ENCODE assay signal across 9 cellular contexts in genomic region chr1:56525463-56526155, GRCh38. TPM values are rescaled to one million over a fixed set of nuclear protein-coding genes. Genes with fewer than 3 reads are reported as not detected.
DNase-seq lines count a peak whose midpoint lies in the region; ATAC-seq, FAIRE-seq and TF ChIP-seq lines count a peak whose summit lies in the region.
"Had no signal": no experiment of that assay in that cellular context is flagged by ENCODE, and none has a peak within 500 bp of the region (broad histone marks: within the 10 kb centered on the region; RNA-seq: fewer than 3 reads in every experiment).

No MANE protein-coding gene starts in this region.

- H3K27me3 Mint-ChIP-seq in effector memory CD8-positive, alpha-beta T cell: no peaks in the 10 kb centered on the region

- H3K4me3 ChIP-seq in bronchial epithelial cell (ENCODE audit: low read depth, low read length): no peak overlapping the region
- no peak overlapping the region for H3K4me3 ChIP-seq in skeletal muscle satellite cell (ENCODE audit: low read length)
- no peak overlapping the region for H3K4me3 ChIP-seq in effector memory CD4-positive, alpha-beta T cell (ENCODE audit: insufficient read depth, low read depth, low read length, poor library complexity, severe bottlenecking)
- no peak overlapping the region for H3K4me3 ChIP-seq in uterus
- H3K4me3 ChIP-seq: SJSA1 had no signal

- no peak for TF ChIP-seq POLR2A in uterus (IDR thresholded peaks at IDR 0.05)

- intact Hi-C loops in uterus (cut with DNase I; ENCODE audit: low total_unique reads): no loop called here

- no peak overlapping the region for H3K4me3 Mint-ChIP-seq in effector memory CD8-positive, alpha-beta T cell

- peak; percentile 40 for FAIRE-seq in bronchial epithelial cell (lab: Jason Lieb, UNC)

- H3K4me1 ChIP-seq in skeletal muscle satellite cell (ENCODE audit: control insufficient read depth, insufficient read depth, low read length) (peaks cover 28% of the 10 kb centered on the region), uterus (peaks cover 8 to 10% of the 10 kb centered on the region in 2 donors)
- H3K4me1 ChIP-seq in effector memory CD4-positive, alpha-beta T cell (ENCODE audit: control insufficient read depth, insufficient read depth, low read length, poor library complexity, severe bottlenecking): no peaks in the 10 kb centered on the region

- DNase-seq in HCEC 1CT (peak; percentile 55), LHCN-M2 (ENCODE audit: low read depth) (peak; percentile 80), bronchial epithelial cell (ENCODE audit: low read depth) (peak; percentile 22), uterus (no peak)
- no peak for DNase-seq in effector memory CD4-positive, alpha-beta T cell
- DNase-seq in effector memory CD8-positive, alpha-beta T cell: no peak

- H3K27me3 ChIP-seq in bronchial epithelial cell (ENCODE audit: control insufficient read depth, insufficient read depth, low read length) (no peaks in the 10 kb centered on the region), skeletal muscle satellite cell (ENCODE audit: control insufficient read depth, insufficient read depth, low read length) (no peaks in the 10 kb centered on the region), uterus (no peaks in the 10 kb centered on the region)
- H3K27me3 ChIP-seq in effector memory CD4-positive, alpha-beta T cell (replicated peaks; ENCODE audit: control insufficient read depth, insufficient read depth, low read length, poor library complexity, severe bottlenecking): no peaks in the 10 kb centered on the region
- H3K27me3 ChIP-seq: SJSA1 had no signal

- H3K4me1 Mint-ChIP-seq in effector memory CD8-positive, alpha-beta T cell (ENCODE audit: low read depth in 2 of 2): no peaks in the 10 kb centered on the region

- H3K9me3 Mint-ChIP-seq in effector memory CD8-positive, alpha-beta T cell: no peaks in the 10 kb centered on the region

- no peaks in the 10 kb centered on the region for H3K9me3 ChIP-seq in skeletal muscle satellite cell (replicated peaks; ENCODE audit: low read length)
- no peaks in the 10 kb centered on the region for H3K9me3 ChIP-seq in effector memory CD4-positive, alpha-beta T cell (ENCODE audit: control insufficient read depth, low read length)
- no peaks in the 10 kb centered on the region for H3K9me3 ChIP-seq in uterus
- H3K9me3 ChIP-seq: SJSA1 had no signal

- peak overlapping the region; percentile 15 for H3K4me2 ChIP-seq in skeletal muscle satellite cell (ENCODE audit: low read length)

- no peak overlapping the region for H3K9ac ChIP-seq in skeletal muscle satellite cell (ENCODE audit: low read depth, low read length)

- ATAC-seq in GM18511 (IDR thresholded peaks at IDR 0.05; ENCODE audit: unreplicated experiment): peak; percentile 92
- ATAC-seq in effector memory CD8-positive, alpha-beta T cell (replicated peaks): no peak

- no peak overlapping the region for H3K27ac ChIP-seq in effector memory CD4-positive, alpha-beta T cell (ENCODE audit: insufficient read depth, low read length, poor library complexity, severe bottlenecking)
- H3K27ac ChIP-seq in uterus: no peak overlapping the region
- H3K27ac ChIP-seq: SJSA1 had no signal

- TF ChIP-seq CTCF in bronchial epithelial cell (IDR thresholded peaks at IDR 0.05; ENCODE audit: insufficient read depth, low read length, severe bottlenecking): no peak
- no peak for TF ChIP-seq CTCF in uterus (IDR thresholded peaks at IDR 0.05)

- no peak overlapping the region for H3K27ac Mint-ChIP-seq in effector memory CD8-positive, alpha-beta T cell

- H3K36me3 ChIP-seq in bronchial epithelial cell (ENCODE audit: control insufficient read depth, insufficient read depth, low read length) (peaks cover 1% of the 10 kb centered on the region), skeletal muscle satellite cell (ENCODE audit: insufficient read depth, low read length) (peaks cover 91% of the 10 kb centered on the region), uterus (peaks cover 0 to 2% of the 10 kb centered on the region in 2 donors)
- no peaks in the 10 kb centered on the region for H3K36me3 ChIP-seq in effector memory CD4-positive, alpha-beta T cell (ENCODE audit: control insufficient read depth, insufficient read depth, low read length)

- H3K36me3 Mint-ChIP-seq in effector memory CD8-positive, alpha-beta T cell (ENCODE audit: insufficient read depth): peaks cover 4% of the 10 kb centered on the region

RNA-seq across cellular contexts. Expression of gene PLPP3, which starts 53.8 kb away (rescaled TPM):
- total RNA-seq in LHCN-M2 (2014; rRNA removed): 49.5 and 50.3 TPM in 2 replicates
- 27.1 TPM for polyA plus RNA-seq in LHCN-M2 (2012)
- 2.2 and 3.4 TPM in 2 replicates for total RNA-seq in bronchial epithelial cell
- 66.9 and 198 TPM in 2 replicates for total RNA-seq in skeletal muscle satellite cell (2012; rRNA removed)
- 100 to 1,000 TPM in 2 of 4 donors, 10 to 100 TPM in 2; 76.3 to 315 (median 140) TPM for total RNA-seq in uterus

Comparison
In these comparisons a context has a peak if more than half of its experiments do, and no peak if none do; other contexts are left out.
1. DNase-seq: peak in HCEC 1CT (single experiment), LHCN-M2 (single experiment) and bronchial epithelial cell (single experiment); none in effector memory CD4-positive, alpha-beta T cell (0 of 3), effector memory CD8-positive, alpha-beta T cell (0 of 3) and uterus (0 of 2).
2. RNA of gene PLPP3, which starts 53.8 kb away (total RNA-seq): 76.3 to 315 TPM in uterus and 49.5 to 50.3 TPM in LHCN-M2; 2.2 to 3.4 TPM in bronchial epithelial cell; every median in the first group is over 10 times any median in the second.